In the genomic region with DNA sequence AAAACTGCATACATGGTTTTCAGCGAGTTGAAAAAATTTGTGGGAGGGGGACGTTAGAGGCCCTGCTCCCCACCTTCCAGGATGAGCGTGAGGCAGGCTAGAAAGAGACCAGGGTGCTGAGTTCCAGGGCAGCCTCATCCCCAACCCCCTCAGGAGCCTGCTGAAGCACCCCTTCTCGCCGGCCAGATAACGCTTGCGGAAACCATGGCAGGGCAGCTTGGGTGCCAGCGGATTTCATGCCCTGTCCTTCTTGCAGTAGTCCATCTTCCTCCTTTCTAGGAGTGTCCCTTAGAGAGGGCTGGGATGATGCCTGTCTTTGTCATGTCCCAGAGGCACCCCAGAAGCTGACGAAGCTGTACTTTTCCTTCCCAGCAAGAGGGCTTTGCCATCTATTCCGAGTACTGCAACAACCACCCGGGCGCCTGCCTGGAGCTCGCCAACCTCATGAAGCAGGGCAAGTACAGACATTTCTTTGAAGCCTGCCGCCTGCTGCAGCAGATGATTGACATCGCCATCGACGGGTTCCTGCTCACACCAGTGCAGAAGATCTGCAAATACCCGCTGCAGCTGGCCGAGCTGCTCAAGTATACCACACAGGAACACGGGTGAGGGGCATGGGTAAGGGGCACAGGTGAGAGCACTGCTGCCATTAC, we compare ENCODE assay signal across 1 cellular context.
TF ChIP-seq lines count a peak whose summit lies in the region.

No MANE protein-coding gene starts in this region.

TF ChIP-seq in IMR-90, 13 proteins besides CTCF, POLR2A, EP300 and RAD21:
- TF ChIP-seq NFE2L2 (IDR thresholded peaks at IDR 0.05; ENCODE audit: low read depth, low read length), result no peak
- TF ChIP-seq USF2 (IDR thresholded peaks at IDR 0.05; ENCODE audit: low read depth, low read length), result no peak
- no peak for TF ChIP-seq MXI1 (IDR thresholded peaks at IDR 0.05; ENCODE audit: borderline replicate concordance, low read depth, low read length)
- no peak for TF ChIP-seq SMC3 (IDR thresholded peaks at IDR 0.05; ENCODE audit: low read depth, low read length)
- TF ChIP-seq CHD1 (IDR thresholded peaks at IDR 0.05; ENCODE audit: low read depth, low read length), result no peak
- TF ChIP-seq MAZ (IDR thresholded peaks at IDR 0.05; ENCODE audit: borderline replicate concordance, low read depth, low read length), result no peak
- TF ChIP-seq, protein P1, sequence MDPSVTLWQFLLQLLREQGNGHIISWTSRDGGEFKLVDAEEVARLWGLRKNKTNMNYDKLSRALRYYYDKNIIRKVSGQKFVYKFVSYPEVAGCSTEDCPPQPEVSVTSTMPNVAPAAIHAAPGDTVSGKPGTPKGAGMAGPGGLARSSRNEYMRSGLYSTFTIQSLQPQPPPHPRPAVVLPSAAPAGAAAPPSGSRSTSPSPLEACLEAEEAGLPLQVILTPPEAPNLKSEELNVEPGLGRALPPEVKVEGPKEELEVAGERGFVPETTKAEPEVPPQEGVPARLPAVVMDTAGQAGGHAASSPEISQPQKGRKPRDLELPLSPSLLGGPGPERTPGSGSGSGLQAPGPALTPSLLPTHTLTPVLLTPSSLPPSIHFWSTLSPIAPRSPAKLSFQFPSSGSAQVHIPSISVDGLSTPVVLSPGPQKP (IDR thresholded peaks at IDR 0.05; ENCODE audit: borderline replicate concordance, low read depth, low read length), result no peak
- TF ChIP-seq CEBPB (IDR thresholded peaks at IDR 0.05; ENCODE audit: low read depth, low read length), result no peak
- TF ChIP-seq RCOR1 (IDR thresholded peaks at IDR 0.05; ENCODE audit: insufficient replicate concordance, low read length), result no peak
- TF ChIP-seq BHLHE40 (IDR thresholded peaks at IDR 0.05; ENCODE audit: low read depth, low read length), result no peak
- TF ChIP-seq FOS (IDR thresholded peaks at IDR 0.05; ENCODE audit: low read depth, low read length), result no peak
- no peak for TF ChIP-seq RFX5 (IDR thresholded peaks at IDR 0.05; ENCODE audit: low read depth, low read length)
- TF ChIP-seq MAFK (IDR thresholded peaks at IDR 0.05; ENCODE audit: low read depth, low read length), result no peak
